ENCODE assay signal across 16 cellular contexts in genomic region chr22:36745301-36745995, GRCh38. TPM values are rescaled to one million over a fixed set of nuclear protein-coding genes. Genes with fewer than 3 reads are reported as not detected.
DNase-seq lines count a peak whose midpoint lies in the region; ATAC-seq and TF ChIP-seq lines count a peak whose summit lies in the region.
"Had no signal": no experiment of that assay in that cellular context is flagged by ENCODE, and none has a peak within 500 bp of the region (broad histone marks: within the 10 kb centered on the region; RNA-seq: fewer than 3 reads in every experiment).

No MANE protein-coding gene starts in this region.

- H3K27ac Mint-ChIP-seq in endodermal cell (no peak overlapping the region), osteocyte (ENCODE audit: unreplicated experiment) (no peak overlapping the region)
- H3K27ac Mint-ChIP-seq: CD4-positive, CD25-positive, alpha-beta regulatory T cell had no signal

- peaks cover 27% of the 10 kb centered on the region for H3K4me1 ChIP-seq in BLaER1
- no peaks in the 10 kb centered on the region for H3K4me1 ChIP-seq in endodermal cell (ENCODE audit: control insufficient read depth, insufficient read depth, low read length)

- CTCF ChIA-PET in RWPE1 (lab: Yijun Ruan, JAX) = no interaction called here

- H3K4me1 Mint-ChIP-seq in endodermal cell (no peaks in the 10 kb centered on the region), osteocyte (ENCODE audit: unreplicated experiment) (no peaks in the 10 kb centered on the region)
- H3K4me1 Mint-ChIP-seq: CD4-positive, CD25-positive, alpha-beta regulatory T cell had no signal

- DNase-seq in RWPE1 (ENCODE audit: low spot score) (no peak), endodermal cell (peak; percentile 44), osteocyte (ENCODE audit: extremely low spot score, unreplicated experiment) (peak; percentile 80), 8988T (no peak), NCI-H1092 treated with DMSO at 0.1 percent for 48 hours (lab: John Stamatoyannopoulos, UW) (no peak), iPS-NIHi7 (ENCODE audit: extremely low spot score) (no peak)
- DNase-seq: CD4-positive, CD25-positive, alpha-beta regulatory T cell; EL; NCI-H1436 treated with DMSO at 0.1 percent for 48 hours; NCI-H2081; NCI-H510A treated with DMSO at 0.1 percent for 48 hours; Right ventricle myocardium superior had no signal

- no peak for TF ChIP-seq CTCF in RWPE1 (conservative IDR thresholded peaks at IDR 0.05; ENCODE audit: low read depth)
- TF ChIP-seq CTCF in endodermal cell (conservative IDR thresholded peaks at IDR 0.05) = no peak
- no peak for TF ChIP-seq CTCF in osteocyte (IDR thresholded peaks at IDR 0.05)

- POLR2A ChIA-PET in RWPE1 (lab: Yijun Ruan, JAX; ENCODE audit: low non-redundant PET) = no interaction called here

- 73 to 82% methylated on average over 3 to 8 of the region's 8 CpGs for WGBS in endodermal cell (ENCODE audit: insufficient coverage in 1 of 2, insufficient read length in 1 of 2), 2 experiments

- no peak overlapping the region for H3K4me3 Mint-ChIP-seq in endodermal cell
- H3K4me3 Mint-ChIP-seq in osteocyte (ENCODE audit: unreplicated experiment) = no peak overlapping the region
- H3K4me3 Mint-ChIP-seq: CD4-positive, CD25-positive, alpha-beta regulatory T cell had no signal

- H3K36me3 ChIP-seq in BLaER1 = no peaks in the 10 kb centered on the region
- H3K36me3 ChIP-seq in endodermal cell (ENCODE audit: control insufficient read depth, insufficient read depth, low read length) = no peaks in the 10 kb centered on the region
- H3K36me3 ChIP-seq: HAP-1 had no signal

- peak overlapping the region; percentile 29 for H3K4me2 ChIP-seq in BLaER1

- peaks cover 5% of the 10 kb centered on the region for H3K27me3 Mint-ChIP-seq in endodermal cell (ENCODE audit: insufficient read depth)
- H3K27me3 Mint-ChIP-seq in osteocyte (ENCODE audit: unreplicated experiment) = peaks cover 25% of the 10 kb centered on the region

- H3K4me3 ChIP-seq in BLaER1 = no peak overlapping the region
- no peak overlapping the region for H3K4me3 ChIP-seq in endodermal cell (ENCODE audit: low read length)
- H3K4me3 ChIP-seq: HAP-1, SK-N-MC had no signal

- H3K36me3 Mint-ChIP-seq in endodermal cell (ENCODE audit: low read depth) (no peaks in the 10 kb centered on the region), osteocyte (ENCODE audit: unreplicated experiment) (no peaks in the 10 kb centered on the region)
- H3K36me3 Mint-ChIP-seq: CD4-positive, CD25-positive, alpha-beta regulatory T cell had no signal

- H3K9me3 Mint-ChIP-seq in endodermal cell (peaks cover 3% of the 10 kb centered on the region), osteocyte (ENCODE audit: unreplicated experiment) (no peaks in the 10 kb centered on the region)

- no peak for ATAC-seq in HG03280 (IDR thresholded peaks at IDR 0.05; ENCODE audit: unreplicated experiment)

- H3K9ac ChIP-seq in BLaER1 (no peak overlapping the region), endodermal cell (ENCODE audit: extremely low read depth, low read length, poor library complexity, severe bottlenecking) (no peak overlapping the region)

- H3K9me3 ChIP-seq in BLaER1 = no peaks in the 10 kb centered on the region
- H3K9me3 ChIP-seq in endodermal cell (ENCODE audit: control insufficient read depth, low read length) = no peaks in the 10 kb centered on the region
- H3K9me3 ChIP-seq: HAP-1 had no signal

- H3K27me3 ChIP-seq in BLaER1 (no peaks in the 10 kb centered on the region), endodermal cell (ENCODE audit: control insufficient read depth, insufficient read depth, low read length, poor library complexity, severe bottlenecking) (no peaks in the 10 kb centered on the region)

- no peaks in the 10 kb centered on the region for H4K20me1 ChIP-seq in BLaER1

- no peak overlapping the region for H3K27ac ChIP-seq in BLaER1
- peak overlapping the region; percentile 76 for H3K27ac ChIP-seq in RWPE1
- H3K27ac ChIP-seq in endodermal cell (ENCODE audit: low read depth, low read length) = no peak overlapping the region
- H3K27ac ChIP-seq: SK-N-MC had no signal

RNA-seq across cellular contexts. Expression of gene IFT27, which starts 30.5 kb away (rescaled TPM):
- total RNA-seq in endodermal cell (10 to 100 TPM; 49.8 to 65.2 TPM), osteocyte (30.5 and 36.9 TPM in 2 replicates)
- polyA plus RNA-seq in endodermal cell (2013, experiment 1 of 2) = 52.4 TPM
- 51.6 TPM for polyA plus RNA-seq in endodermal cell (2013, experiment 2 of 2)

RNA-seq across cellular contexts. Expression of gene CACNG2, which starts 41.9 kb away (rescaled TPM):
- not detected for total RNA-seq in endodermal cell
- polyA plus RNA-seq in endodermal cell (2013, experiment 1 of 2) = 0.21 TPM
- polyA plus RNA-seq in endodermal cell (2013, experiment 2 of 2) = 0.17 TPM
- total RNA-seq in osteocyte = not detected in 2 replicates
- total RNA-seq: CD4-positive, CD25-positive, alpha-beta regulatory T cell; Right ventricle myocardium superior had no signal
- polyA plus RNA-seq: CD4-positive, CD25-positive, alpha-beta regulatory T cell had no signal

Comparison
In these comparisons a context has a peak if more than half of its experiments do, and no peak if none do; other contexts are left out.
1. DNase-seq: peak in endodermal cell (single experiment) and osteocyte (single experiment); none in RWPE1 (single experiment), 8988T (single experiment), NCI-H1092 treated with DMSO at 0.1 percent for 48 hours (single experiment) and iPS-NIHi7 (single experiment).